ENCODE assay signal across 29 cellular contexts in genomic region chr1:147558045-147558444, GRCh38.
"Had no signal": no experiment of that assay in that cellular context is flagged by ENCODE, and none has a peak within 500 bp of the region (broad histone marks: within the 10 kb centered on the region; RNA-seq: fewer than 3 reads in every experiment).

No MANE protein-coding gene starts in this region.

- FAIRE-seq: small intestine had no signal

- H3K36me3 Mint-ChIP-seq: stimulated activated memory B cell treated with anti-CD40 and anti-IgM and Interleukin-4, amounts not matched to agents 10 μg/mL and 1 μg/mL and 100 μg/mL, for 72 hours had no signal

- H3K4me2 ChIP-seq: neural progenitor cell had no signal

- H3K27me3 ChIP-seq: neural progenitor cell, ovary, right lobe of liver, sigmoid colon, suprapubic skin, testis, tibial artery, transverse colon, upper lobe of right lung, uterus had no signal

- H3K4me3 ChIP-seq: neural progenitor cell, ovary, psoas muscle, right lobe of liver, sigmoid colon, suprapubic skin, testis, tibial artery, transverse colon, upper lobe of right lung, uterus had no signal

- H3K4me1 ChIP-seq: parathyroid adenoma, right lobe of liver, suprapubic skin, tibial artery, transverse colon, upper lobe of right lung, uterus had no signal

- H2AFZ ChIP-seq: neural progenitor cell, parathyroid adenoma had no signal

- H3K27me3 Mint-ChIP-seq: progenitor cell of endocrine pancreas; stimulated activated naive CD8-positive, alpha-beta T cell treated with anti-CD3 and anti-CD28 coated beads, Interleukin-15, amount 100 ng/mL, for 72 hours; type B pancreatic cell had no signal

- H3K27ac ChIP-seq: neural progenitor cell, ovary, parathyroid adenoma, psoas muscle, right lobe of liver, sigmoid colon, suprapubic skin, testis, tibial artery, transverse colon, upper lobe of right lung, uterus had no signal

- ATAC-seq: naive thymus-derived CD8-positive, alpha-beta T cell; psoas muscle; right cardiac atrium; right lobe of liver; stimulated activated memory B cell treated with anti-CD40 and anti-IgM and Interleukin-4, amounts not matched to agents 10 μg/mL and 1 μg/mL and 100 μg/mL, for 72 hours; stimulated activated naive CD8-positive, alpha-beta T cell treated with anti-CD3 and anti-CD28 coated beads, Interleukin-15, amount 100 ng/mL, for 72 hours; stimulated activated naive CD8-positive, alpha-beta T cell treated with anti-CD3 and anti-CD28 coated beads, Interleukin-15, Interleukin-2, amounts not matched to agents 100 U/mL and 50 U/mL, for 24 hours; upper lobe of right lung had no signal

- H3K4me3 Mint-ChIP-seq: nephron; neural progenitor cell; stimulated activated memory B cell treated with anti-CD40 and anti-IgM and Interleukin-4, amounts not matched to agents 10 μg/mL and 1 μg/mL and 100 μg/mL, for 72 hours; stimulated activated naive CD8-positive, alpha-beta T cell treated with anti-CD3 and anti-CD28 coated beads, Interleukin-15, amount 100 ng/mL, for 72 hours; type B pancreatic cell had no signal

- H3K9ac ChIP-seq: neural progenitor cell, parathyroid adenoma had no signal

- DNase-seq: naive thymus-derived CD8-positive, alpha-beta T cell; occipital lobe; ovary; posterior cingulate gyrus; psoas muscle; right cardiac atrium; right lobe of liver; sigmoid colon; small intestine; stimulated activated CD4-positive, alpha-beta T cell treated with anti-CD3 and anti-CD28 coated beads, Interleukin-15, amount 100 ng/mL, for 24 hours; stimulated activated CD4-positive, alpha-beta T cell treated with anti-CD3 and anti-CD28 coated beads, Interleukin-2, amount 100 ng/mL, for 24 hours; stimulated activated CD4-positive, alpha-beta T cell treated with anti-CD3 and anti-CD28 coated beads, Interleukin-2, amount 100 ng/mL, for 48 hours; stimulated activated CD4-positive, alpha-beta T cell treated with anti-CD3 and anti-CD28 coated beads, Interleukin-4, amount 100 ng/mL, for 24 hours; stimulated activated naive CD4-positive, alpha-beta T cell; stimulated activated naive CD8-positive, alpha-beta T cell treated with anti-CD3 and anti-CD28 coated beads, Interleukin-15, amount 100 ng/mL, for 72 hours; stimulated activated naive CD8-positive, alpha-beta T cell treated with anti-CD3 and anti-CD28 coated beads, Interleukin-15, Interleukin-2, amounts not matched to agents 100 U/mL and 50 U/mL, for 24 hours; substantia nigra; testis; tibial artery; transverse colon; upper lobe of right lung; uterus had no signal

- H3K36me3 ChIP-seq: neural progenitor cell, ovary, right lobe of liver, sigmoid colon, suprapubic skin, tibial artery, transverse colon, upper lobe of right lung, uterus had no signal

- H3K9me3 Mint-ChIP-seq: naive thymus-derived CD8-positive, alpha-beta T cell; nephron; stimulated activated memory B cell treated with anti-CD40 and anti-IgM and Interleukin-4, amounts not matched to agents 10 μg/mL and 1 μg/mL and 100 μg/mL, for 72 hours; stimulated activated naive CD8-positive, alpha-beta T cell treated with anti-CD3 and anti-CD28 coated beads, Interleukin-15, amount 100 ng/mL, for 72 hours had no signal

- H3K9me3 ChIP-seq: ovary, psoas muscle, right lobe of liver, sigmoid colon, suprapubic skin, testis, tibial artery, transverse colon, upper lobe of right lung, uterus had no signal

- H3K27ac Mint-ChIP-seq: nephron; neural progenitor cell; progenitor cell of endocrine pancreas; stimulated activated memory B cell treated with anti-CD40 and anti-IgM and Interleukin-4, amounts not matched to agents 10 μg/mL and 1 μg/mL and 100 μg/mL, for 72 hours; stimulated activated naive CD8-positive, alpha-beta T cell treated with anti-CD3 and anti-CD28 coated beads, Interleukin-15, amount 100 ng/mL, for 72 hours; type B pancreatic cell had no signal
